8 cellular contexts compared by ENCODE assay signal in genomic region chr17:17682293-17682736, GRCh38. TPM values are rescaled to one million over a fixed set of nuclear protein-coding genes. Genes with fewer than 3 reads are reported as not detected.
A peak's percentile ranks its signal among the peaks of the same experiment; 100 is the strongest.
DNase-seq lines count a peak whose midpoint lies in the region; ATAC-seq, FAIRE-seq and TF ChIP-seq lines count a peak whose summit lies in the region.

No MANE protein-coding gene starts in this region.

- H3K36me3 ChIP-seq in neutrophil (no peaks in the 10 kb centered on the region), vagina (no peaks in the 10 kb centered on the region)

- TF ChIP-seq POLR2A in H54 (IDR thresholded peaks at IDR 0.05; ENCODE audit: low read depth, low read length) (peak; percentile 34), vagina (IDR thresholded peaks at IDR 0.05) (no peak)

- DNase-seq in GM03348 (ENCODE audit: low spot score) = peak; percentile 81
- DNase-seq in H54 (ENCODE audit: insufficient read length, low spot score) = peak; percentile 78
- DNase-seq in NOMO-1 treated with dmso at 0.1 percent for 144 hours (lab: John Stamatoyannopoulos, UW; ENCODE audit: unreplicated experiment) = peak; percentile 28
- peak; percentile 25 for DNase-seq in activated T-helper 9 cell treated with anti-CD3 and anti-CD28 coated beads, Interleukin-2, amount 50 U/mL, for 16 hours (ENCODE audit: low read depth)
- DNase-seq in foreskin keratinocyte = no peak
- no peak for DNase-seq in vagina (ENCODE audit: extremely low spot score in 2 of 2)
- DNase-seq in NCI-H2196 (lab: John Stamatoyannopoulos, UW; ENCODE audit: unreplicated experiment) = no peak

- FAIRE-seq in H54 (lab: Jason Lieb, UNC) = no peak

- H3K4me3 ChIP-seq in neutrophil (ENCODE audit: low read depth in 1 of 2, low read length in 1 of 2) = peak overlapping the region; percentile 79 to 88
- H3K4me3 ChIP-seq in vagina = peak overlapping the region; percentile 72 to 99

- H3K27ac ChIP-seq in foreskin keratinocyte (peak overlapping the region; percentile 70), neutrophil (peak overlapping the region; percentile 18), vagina (peak overlapping the region; percentile 95)

- H3K9me3 ChIP-seq in neutrophil = no peaks in the 10 kb centered on the region
- no peaks in the 10 kb centered on the region for H3K9me3 ChIP-seq in vagina

- no peak for ATAC-seq in foreskin keratinocyte

- intact Hi-C loops in vagina (cut with DNase I) = loop anchor here (5.0 kb wide), 3 partner anchors 175 to 355 kb away; partner anchors contain the start of genes ATPAF2 and GID4

- TF ChIP-seq CTCF in foreskin keratinocyte (conservative IDR thresholded peaks at IDR 0.05) (no peak), neutrophil (IDR thresholded peaks at IDR 0.05) (no peak), vagina (IDR thresholded peaks at IDR 0.05) (no peak)

- H3K4me1 ChIP-seq in foreskin keratinocyte = peaks cover 28% of the 10 kb centered on the region
- H3K4me1 ChIP-seq in neutrophil (ENCODE audit: control insufficient read depth in 1 of 2, insufficient read depth in 1 of 2, low read depth in 1 of 2, low read length in 1 of 2) = peaks cover 9 to 14% of the 10 kb centered on the region in 2 experiments
- peaks cover 48% of the 10 kb centered on the region for H3K4me1 ChIP-seq in vagina

- H3K27me3 ChIP-seq in foreskin keratinocyte (no peaks in the 10 kb centered on the region), neutrophil (peaks cover 9% of the 10 kb centered on the region), vagina (no peaks in the 10 kb centered on the region)

RNA-seq across cellular contexts. Expression of gene RAI1, which starts 1.1 kb away (rescaled TPM):
- total RNA-seq in foreskin keratinocyte (15.0 and 16.3 TPM in 2 replicates), vagina (29.2 TPM)
- polyA plus RNA-seq in foreskin keratinocyte = 11.1 and 12.0 TPM in 2 replicates

Comparison
In these comparisons a context has a peak if more than half of its experiments do, and no peak if none do; other contexts are left out.
1. DNase-seq: peak in GM03348 (single experiment), H54 (single experiment), NOMO-1 treated with dmso at 0.1 percent for 144 hours (single experiment) and activated T-helper 9 cell treated with anti-CD3 and anti-CD28 coated beads, Interleukin-2, amount 50 U/mL, for 16 hours (single experiment); none in foreskin keratinocyte (0 of 2), vagina (0 of 2) and NCI-H2196 (single experiment).
2. H3K27ac ChIP-seq: peak in every context shown above with its lines; median percentile 95 in vagina; 70 in foreskin keratinocyte; 18 in neutrophil.